ENCODE assay signal across 25 cellular contexts in the genomic region with DNA sequence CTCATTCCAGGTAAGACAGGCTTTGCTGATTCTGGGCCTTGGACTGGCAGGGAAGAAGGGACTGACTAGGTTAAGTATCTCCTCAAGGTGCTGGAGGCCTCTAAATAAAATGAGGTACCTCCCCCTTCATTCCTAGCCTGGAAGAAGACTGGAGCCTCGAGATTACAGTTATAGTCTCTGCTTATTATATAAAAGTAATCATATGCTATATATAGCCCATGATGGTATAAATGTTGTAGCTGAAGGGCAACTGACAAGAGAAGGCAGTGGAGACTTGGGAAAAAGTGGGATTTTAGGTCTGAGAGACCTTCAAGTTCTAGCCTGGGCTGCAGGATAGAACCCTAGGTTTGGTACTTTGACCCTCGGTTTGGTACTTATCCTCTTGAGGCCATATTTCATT.
"Had no signal": no experiment of that assay in that cellular context is flagged by ENCODE, and none has a peak within 500 bp of the region (broad histone marks: within the 10 kb centered on the region; RNA-seq: fewer than 3 reads in every experiment).

No MANE protein-coding gene starts in this region.

- H3K36me3 Mint-ChIP-seq: mesothelial cell of epicardium, naive B cell had no signal

- H3K27me3 Mint-ChIP-seq: central memory CD8-positive, alpha-beta T cell; effector memory CD8-positive, alpha-beta T cell; naive B cell had no signal

- H3K9me3 Mint-ChIP-seq: central memory CD8-positive, alpha-beta T cell; effector memory CD8-positive, alpha-beta T cell; endodermal cell; mesothelial cell of epicardium had no signal

- H3K27ac ChIP-seq: epithelial cell of prostate, esophagus squamous epithelium, gastroesophageal sphincter, hepatocyte, left lung, lower lobe of right lung had no signal

- H3K4me3 ChIP-seq: coronary artery, esophagus squamous epithelium, gastroesophageal sphincter, hepatocyte, left lung, lower lobe of right lung, mucosa of descending colon had no signal

- H3K36me3 ChIP-seq: esophagus squamous epithelium, gastroesophageal sphincter, left lung, lower lobe of right lung had no signal

- H3K27ac Mint-ChIP-seq: effector memory CD8-positive, alpha-beta T cell; endodermal cell; immature natural killer cell; mesothelial cell of epicardium; naive B cell had no signal

- H3K4me3 Mint-ChIP-seq: central memory CD8-positive, alpha-beta T cell; effector memory CD8-positive, alpha-beta T cell; endodermal cell; immature natural killer cell; mesothelial cell of epicardium; naive B cell had no signal

- H3K9me3 ChIP-seq: esophagus squamous epithelium, gastroesophageal sphincter, left lung, lower lobe of right lung, mucosa of descending colon had no signal

- ATAC-seq: effector memory CD8-positive, alpha-beta T cell; esophagus mucosa; gastroesophageal sphincter; left lung; lower lobe of right lung; mucosa of descending colon had no signal

- H3K4me1 Mint-ChIP-seq: central memory CD8-positive, alpha-beta T cell; immature natural killer cell; naive B cell had no signal

- H3K4me1 ChIP-seq: esophagus squamous epithelium, left lung, lower lobe of right lung had no signal

- DNase-seq: cerebellar nuclear complex; dermis blood vessel endothelial cell; effector CD8-positive, alpha-beta T cell; effector memory CD8-positive, alpha-beta T cell; endodermal cell; erythroblast; esophagus squamous epithelium; foreskin fibroblast; foreskin melanocyte; immature natural killer cell; islet precursor cell; kidney; kidney glomerular epithelial cell; left lung; lower lobe of right lung; mesenchymal stem cell; mucosa of descending colon; naive B cell had no signal

- H3K27me3 ChIP-seq: esophagus squamous epithelium, gastroesophageal sphincter, left lung had no signal
